31 cellular contexts compared by ENCODE assay signal in genomic region chr12:82671673-82672195, GRCh38.
"Had no signal": no experiment of that assay in that cellular context is flagged by ENCODE, and none has a peak within 500 bp of the region (broad histone marks: within the 10 kb centered on the region; RNA-seq: fewer than 3 reads in every experiment).

No MANE protein-coding gene starts in this region.

- H3K36me3 Mint-ChIP-seq: activated CD4-positive, alpha-beta memory T cell treated with anti-CD3 and anti-CD28 coated beads for 36 hours; activated CD8-positive, alpha-beta memory T cell treated with anti-CD3 and anti-CD28 coated beads, Interleukin-2, amount 10 ng/mL, durations not matched to agents 7 days and 5 days; activated naive CD4-positive, alpha-beta T cell treated with anti-CD3 and anti-CD28 coated beads, Interleukin-2, amount 50 U/mL, for 24 hours; activated naive CD8-positive, alpha-beta T cell treated with anti-CD3 and anti-CD28 coated beads for 36 hours had no signal

- H3K9me3 ChIP-seq: adrenal gland, body of pancreas, colonic mucosa, esophagus squamous epithelium, heart left ventricle had no signal

- H3K4me1 ChIP-seq: adrenal gland, body of pancreas, colonic mucosa, esophagus squamous epithelium had no signal

- H3K4me3 Mint-ChIP-seq: activated CD4-positive, alpha-beta memory T cell treated with anti-CD3 and anti-CD28 coated beads for 36 hours; activated CD4-positive, alpha-beta T cell treated with anti-CD3 and anti-CD28 coated beads for 36 hours; activated CD4-positive, alpha-beta T cell treated with anti-CD3 and anti-CD28 coated beads, Interleukin-2, amount 10 ng/mL, durations not matched to agents 24 days and 14 days; activated CD8-positive, alpha-beta memory T cell treated with anti-CD3 and anti-CD28 coated beads, Interleukin-2, amount 10 ng/mL, durations not matched to agents 7 days and 5 days; activated CD8-positive, alpha-beta T cell treated with anti-CD3 and anti-CD28 coated beads, Interleukin-2, amount 10 ng/mL, durations not matched to agents 7 days and 5 days; activated naive CD4-positive, alpha-beta T cell treated with anti-CD3 and anti-CD28 coated beads for 36 hours; activated naive CD4-positive, alpha-beta T cell treated with anti-CD3 and anti-CD28 coated beads, Interleukin-2, amount 50 U/mL, for 24 hours; activated naive CD8-positive, alpha-beta T cell treated with anti-CD3 and anti-CD28 coated beads for 36 hours; activated naive CD8-positive, alpha-beta T cell treated with anti-CD3 and anti-CD28 coated beads, Interleukin-2, amount 50 U/mL, for 24 hours; activated T-helper 1 cell treated with anti-CD3 and anti-CD28 coated beads, Interleukin-12 subunit alpha, Interleukin-12 subunit beta, Interleukin-2, Interleukin-4 antibody, amounts not matched to agents 30 ng/mL and 10 ng/mL and 1 ng/mL, durations not matched to agents 14 hours and 24 hours and 36 hours; effector memory CD8-positive, alpha-beta T cell had no signal

- ATAC-seq: activated CD4-positive, alpha-beta T cell treated with anti-CD3 and anti-CD28 coated beads for 36 hours; activated CD8-positive, alpha-beta memory T cell treated with anti-CD3 and anti-CD28 coated beads, Interleukin-2, amount 10 ng/mL, durations not matched to agents 7 days and 5 days; activated CD8-positive, alpha-beta T cell treated with anti-CD3 and anti-CD28 coated beads, Interleukin-2, amount 10 ng/mL, durations not matched to agents 7 days and 5 days; activated naive CD8-positive, alpha-beta T cell treated with anti-CD3 and anti-CD28 coated beads, Interleukin-2, amount 50 U/mL, for 24 hours; body of pancreas; effector memory CD8-positive, alpha-beta T cell; heart left ventricle had no signal

- DNase-seq: activated CD4-positive, alpha-beta memory T cell treated with anti-CD3 and anti-CD28 coated beads for 36 hours; activated CD4-positive, alpha-beta T cell treated with anti-CD3 and anti-CD28 coated beads for 36 hours; activated CD4-positive, alpha-beta T cell treated with anti-CD3 and anti-CD28 coated beads, Interleukin-2, amount 10 ng/mL, durations not matched to agents 24 days and 14 days; activated CD4-positive, CD25-positive, alpha-beta regulatory T cell; activated CD4-positive, CD25-positive, alpha-beta regulatory T cell treated with anti-CD3 and anti-CD28 coated beads, Interleukin-2, amount 50 U/mL, for 72 hours; activated CD8-positive, alpha-beta memory T cell treated with anti-CD3 and anti-CD28 coated beads, Interleukin-2, amount 10 ng/mL, durations not matched to agents 7 days and 5 days; activated CD8-positive, alpha-beta memory T cell treated with anti-CD3 and anti-CD28 coated beads, Interleukin-2, amount 50 U/mL, for 4 hours; activated CD8-positive, alpha-beta T cell treated with anti-CD3 and anti-CD28 coated beads, Interleukin-2, amount 10 ng/mL, durations not matched to agents 7 days and 5 days; activated effector memory CD4-positive, alpha-beta T cell treated with anti-CD3 and anti-CD28 coated beads, Interleukin-2, amount 50 U/mL, for 16 hours; activated naive CD4-positive, alpha-beta T cell treated with anti-CD3 and anti-CD28 coated beads for 36 hours; activated naive CD8-positive, alpha-beta T cell treated with anti-CD3 and anti-CD28 coated beads for 36 hours; activated naive CD8-positive, alpha-beta T cell treated with anti-CD3 and anti-CD28 coated beads, Interleukin-2, amount 50 U/mL, for 24 hours; activated T-cell treated with anti-CD3 and anti-CD28 coated beads, Interleukin-2, amount 50 U/mL, for 1 hour; activated T-cell treated with anti-CD3 and anti-CD28 coated beads, Interleukin-2, amount 50 U/mL, for 48 hours; adrenal gland; amygdala; aorta; body of pancreas; central memory CD4-positive, alpha-beta T cell; cerebellar nuclear complex; colonic mucosa; effector CD4-positive, alpha-beta T cell; effector memory CD8-positive, alpha-beta T cell; esophagus squamous epithelium; glutamatergic neuron; heart left ventricle; T-helper 2 cell had no signal

- H3K27ac ChIP-seq: adrenal gland, body of pancreas, colonic mucosa, epithelial cell of prostate, esophagus squamous epithelium, heart left ventricle had no signal

- H3K4me1 Mint-ChIP-seq: activated CD4-positive, alpha-beta T cell treated with anti-CD3 and anti-CD28 coated beads for 36 hours; activated CD4-positive, alpha-beta T cell treated with anti-CD3 and anti-CD28 coated beads, Interleukin-2, amount 10 ng/mL, durations not matched to agents 24 days and 14 days; activated CD8-positive, alpha-beta memory T cell treated with anti-CD3 and anti-CD28 coated beads, Interleukin-2, amount 10 ng/mL, durations not matched to agents 7 days and 5 days; activated naive CD4-positive, alpha-beta T cell treated with anti-CD3 and anti-CD28 coated beads, Interleukin-2, amount 50 U/mL, for 24 hours; activated naive CD8-positive, alpha-beta T cell treated with anti-CD3 and anti-CD28 coated beads, Interleukin-2, amount 50 U/mL, for 24 hours had no signal

- H3K27me3 ChIP-seq: adrenal gland, body of pancreas, colonic mucosa, esophagus squamous epithelium, heart left ventricle had no signal

- H3K27ac Mint-ChIP-seq: activated CD4-positive, alpha-beta memory T cell treated with anti-CD3 and anti-CD28 coated beads for 36 hours; activated CD4-positive, alpha-beta T cell treated with anti-CD3 and anti-CD28 coated beads for 36 hours; activated CD4-positive, alpha-beta T cell treated with anti-CD3 and anti-CD28 coated beads, Interleukin-2, amount 10 ng/mL, durations not matched to agents 24 days and 14 days; activated CD8-positive, alpha-beta memory T cell treated with anti-CD3 and anti-CD28 coated beads, Interleukin-2, amount 10 ng/mL, durations not matched to agents 7 days and 5 days; activated CD8-positive, alpha-beta T cell treated with anti-CD3 and anti-CD28 coated beads, Interleukin-2, amount 10 ng/mL, durations not matched to agents 7 days and 5 days; activated naive CD4-positive, alpha-beta T cell treated with anti-CD3 and anti-CD28 coated beads for 36 hours; activated naive CD4-positive, alpha-beta T cell treated with anti-CD3 and anti-CD28 coated beads, Interleukin-2, amount 50 U/mL, for 24 hours; activated naive CD8-positive, alpha-beta T cell treated with anti-CD3 and anti-CD28 coated beads for 36 hours; activated naive CD8-positive, alpha-beta T cell treated with anti-CD3 and anti-CD28 coated beads, Interleukin-2, amount 50 U/mL, for 24 hours; activated T-helper 1 cell treated with anti-CD3 and anti-CD28 coated beads, Interleukin-12 subunit alpha, Interleukin-12 subunit beta, Interleukin-2, Interleukin-4 antibody, amounts not matched to agents 30 ng/mL and 10 ng/mL and 1 ng/mL, durations not matched to agents 14 hours and 24 hours and 36 hours; activated T-helper 2 cell treated with anti-CD3 and anti-CD28 coated beads, Interferon-gamma antibody, Interleukin-2, Interleukin-4, amounts not matched to agents 10 μg/mL and 5 μg/mL and 100 μg/mL, durations not matched to agents 14 hours and 24 hours and 36 hours; effector memory CD8-positive, alpha-beta T cell had no signal

- H3K9me3 Mint-ChIP-seq: activated CD4-positive, alpha-beta memory T cell treated with anti-CD3 and anti-CD28 coated beads for 36 hours; activated CD4-positive, alpha-beta T cell treated with anti-CD3 and anti-CD28 coated beads, Interleukin-2, amount 10 ng/mL, durations not matched to agents 24 days and 14 days; activated naive CD4-positive, alpha-beta T cell treated with anti-CD3 and anti-CD28 coated beads for 36 hours; activated naive CD4-positive, alpha-beta T cell treated with anti-CD3 and anti-CD28 coated beads, Interleukin-2, amount 50 U/mL, for 24 hours; activated naive CD8-positive, alpha-beta T cell treated with anti-CD3 and anti-CD28 coated beads for 36 hours; activated naive CD8-positive, alpha-beta T cell treated with anti-CD3 and anti-CD28 coated beads, Interleukin-2, amount 50 U/mL, for 24 hours; activated T-helper 1 cell treated with anti-CD3 and anti-CD28 coated beads, Interleukin-12 subunit alpha, Interleukin-12 subunit beta, Interleukin-2, Interleukin-4 antibody, amounts not matched to agents 30 ng/mL and 10 ng/mL and 1 ng/mL, durations not matched to agents 14 hours and 24 hours and 36 hours; activated T-helper 2 cell treated with anti-CD3 and anti-CD28 coated beads, Interferon-gamma antibody, Interleukin-2, Interleukin-4, amounts not matched to agents 10 μg/mL and 5 μg/mL and 100 μg/mL, durations not matched to agents 14 hours and 24 hours and 36 hours; effector memory CD8-positive, alpha-beta T cell had no signal

- H3K4me3 ChIP-seq: adrenal gland, body of pancreas, colonic mucosa, esophagus squamous epithelium, heart left ventricle had no signal

- H3K36me3 ChIP-seq: adrenal gland, colonic mucosa, esophagus squamous epithelium, heart left ventricle had no signal
